ENCODE assay signal across 9 cellular contexts in genomic region chr6:13014551-13015378, GRCh38.
DNase-seq lines count a peak whose midpoint lies in the region; ATAC-seq and TF ChIP-seq lines count a peak whose summit lies in the region.
"Had no signal": no experiment of that assay in that cellular context is flagged by ENCODE, and none has a peak within 500 bp of the region (broad histone marks: within the 10 kb centered on the region; RNA-seq: fewer than 3 reads in every experiment).

No MANE protein-coding gene starts in this region.

- H3K27me3 Mint-ChIP-seq in endothelial cell (ENCODE audit: unreplicated experiment) (peaks cover 5% of the 10 kb centered on the region), type B pancreatic cell (peaks cover 55% of the 10 kb centered on the region)

- H3K79me1 ChIP-seq in mesenchymal stem cell (replicated peaks; ENCODE audit: low read length, poor library complexity, severe bottlenecking), result peaks cover 12% of the 10 kb centered on the region

- H3K9ac ChIP-seq in mesenchymal stem cell (ENCODE audit: low read length), result no peak overlapping the region

- no peak overlapping the region for H2BK120ac ChIP-seq in mesenchymal stem cell (ENCODE audit: low read depth, low read length)

- WGBS in mesenchymal stem cell, result 13% methylated on average over 38 of the region's 38 CpGs

- no peak overlapping the region for H3K14ac ChIP-seq in mesenchymal stem cell (ENCODE audit: low read length in 2 of 2)

- H3K4me2 ChIP-seq in mesenchymal stem cell (ENCODE audit: low read length, poor library complexity, severe bottlenecking), result peak overlapping the region; percentile 93

- no peaks in the 10 kb centered on the region for H3K36me3 Mint-ChIP-seq in endothelial cell (ENCODE audit: low read depth, unreplicated experiment)
- no peaks in the 10 kb centered on the region for H3K36me3 Mint-ChIP-seq in type B pancreatic cell

- no peak overlapping the region for H2AK5ac ChIP-seq in mesenchymal stem cell (ENCODE audit: low read length, severe bottlenecking)

- TF ChIP-seq CTCF in endothelial cell (IDR thresholded peaks at IDR 0.05; ENCODE audit: unreplicated experiment), result no peak
- no peak for TF ChIP-seq CTCF in type B pancreatic cell (conservative IDR thresholded peaks at IDR 0.05)

- H3K9me3 ChIP-seq in mesenchymal stem cell (ENCODE audit: control insufficient read depth, low read length), result no peaks in the 10 kb centered on the region

- no peak overlapping the region for H2AFZ ChIP-seq in mesenchymal stem cell (ENCODE audit: low read depth, low read length)

- DNase-seq in NCI-H187 (lab: John Stamatoyannopoulos, UW) (peak; percentile 24 to 28), NCI-H187 treated with DMSO at 0.1 percent for 48 hours (lab: John Stamatoyannopoulos, UW) (no peak), endothelial cell (ENCODE audit: low spot score) (peak; percentile 16), mesenchymal stem cell (peak; percentile 12), type B pancreatic cell (ENCODE audit: extremely low spot score, unreplicated experiment) (no peak), OCI-M2 (lab: John Stamatoyannopoulos, UW; ENCODE audit: unreplicated experiment) (no peak), AG08396 (ENCODE audit: low spot score) (no peak)
- DNase-seq: NCI-H2029 had no signal

- H3K4ac ChIP-seq in mesenchymal stem cell (ENCODE audit: low read depth in 1 of 2, low read length in 2 of 2), result no peak overlapping the region

- no peaks in the 10 kb centered on the region for H3K36me3 ChIP-seq in mesenchymal stem cell (ENCODE audit: control insufficient read depth in 1 of 2, insufficient read depth in 2 of 2, low read depth in 1 of 2, low read length in 2 of 2)

- no peak overlapping the region for H4K91ac ChIP-seq in mesenchymal stem cell (ENCODE audit: low read length)

- H3K4me1 Mint-ChIP-seq in endothelial cell (ENCODE audit: unreplicated experiment) (peaks cover 20% of the 10 kb centered on the region), type B pancreatic cell (ENCODE audit: unreplicated experiment) (peaks cover 22% of the 10 kb centered on the region)

- no peak overlapping the region for H2BK5ac ChIP-seq in mesenchymal stem cell (ENCODE audit: low read depth, low read length, poor library complexity, severe bottlenecking)

- ATAC-seq in HG02798 (IDR thresholded peaks at IDR 0.05; ENCODE audit: poor library complexity, unreplicated experiment), result no peak

- no peak overlapping the region for H2BK15ac ChIP-seq in mesenchymal stem cell (ENCODE audit: low read depth, poor library complexity, severe bottlenecking)

- no peak overlapping the region for H3K27ac ChIP-seq in mesenchymal stem cell (ENCODE audit: low read length, poor library complexity, severe bottlenecking)

- no peak overlapping the region for H2BK12ac ChIP-seq in mesenchymal stem cell (ENCODE audit: low read length in 2 of 2)

- peak overlapping the region in 1 of 2 experiments; percentile 79 for H3K4me3 ChIP-seq in mesenchymal stem cell (ENCODE audit: insufficient read depth in 1 of 2, low read depth in 1 of 2, low read length in 2 of 2)

- H3K23ac ChIP-seq in mesenchymal stem cell (ENCODE audit: low read length in 2 of 2), result peak overlapping the region in 1 of 2 experiments; percentile 41

- H3K27me3 ChIP-seq in mesenchymal stem cell (ENCODE audit: control insufficient read depth in 1 of 2, insufficient read depth in 1 of 2, low read length in 2 of 2), result peaks cover 35 to 45% of the 10 kb centered on the region in 2 experiments

- H3K9me3 Mint-ChIP-seq in endothelial cell (ENCODE audit: unreplicated experiment), result no peaks in the 10 kb centered on the region
- peaks cover 1% of the 10 kb centered on the region for H3K9me3 Mint-ChIP-seq in type B pancreatic cell

- H3K27ac Mint-ChIP-seq in endothelial cell (ENCODE audit: unreplicated experiment), result peak overlapping the region; percentile 26
- H3K27ac Mint-ChIP-seq in type B pancreatic cell, result no peak overlapping the region

- H3K4me3 Mint-ChIP-seq in endothelial cell (ENCODE audit: unreplicated experiment), result peak overlapping the region; percentile 85
- H3K4me3 Mint-ChIP-seq in type B pancreatic cell, result peak overlapping the region; percentile 91

- peaks cover 13% of the 10 kb centered on the region for H3K4me1 ChIP-seq in mesenchymal stem cell (ENCODE audit: control insufficient read depth, insufficient read depth, low read depth, low read length)

- H4K8ac ChIP-seq in mesenchymal stem cell (ENCODE audit: low read length), result no peak overlapping the region

- no peak overlapping the region for H3K18ac ChIP-seq in mesenchymal stem cell (ENCODE audit: low read depth in 1 of 2, low read length in 2 of 2)

Comparison
In these comparisons a context has a peak if more than half of its experiments do, and no peak if none do; other contexts are left out.
1. DNase-seq: peak in NCI-H187 (2 of 2), endothelial cell (single experiment) and mesenchymal stem cell (single experiment); none in NCI-H187 treated with DMSO at 0.1 percent for 48 hours (single experiment), type B pancreatic cell (single experiment), OCI-M2 (single experiment) and AG08396 (single experiment).